2 cellular contexts compared by ENCODE assay signal in the genomic region with DNA sequence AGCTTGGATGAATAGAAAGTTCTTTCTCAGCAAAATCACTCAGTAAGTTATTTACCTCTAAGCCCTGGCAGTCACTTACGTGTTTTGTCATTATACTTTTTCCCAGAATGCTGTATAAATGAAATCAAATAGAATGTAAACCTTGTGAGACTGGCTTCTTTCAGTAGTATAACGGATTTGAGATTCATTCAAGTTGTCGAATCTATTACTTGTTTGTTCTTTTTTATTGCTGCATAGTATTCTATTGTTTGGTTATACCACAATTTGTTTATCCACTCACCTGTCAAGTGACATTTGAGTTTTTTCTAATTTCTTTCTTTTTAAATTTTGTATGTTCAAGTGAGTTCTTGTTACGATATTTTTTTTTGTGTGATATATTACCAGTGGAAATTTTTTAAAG.
A peak's percentile ranks its signal among the peaks of the same experiment; 100 is the strongest.
TF ChIP-seq lines count a peak whose summit lies in the region.

No MANE protein-coding gene starts in this region.

TF ChIP-seq in HCT116, 20 proteins besides CTCF, POLR2A, EP300 and RAD21 (continued from another document):
- TF ChIP-seq FOSL1 (IDR thresholded peaks at IDR 0.05; ENCODE audit: low read depth) (no peak), SIN3A (IDR thresholded peaks at IDR 0.05; ENCODE audit: low read depth) (no peak), CEBPB (IDR thresholded peaks at IDR 0.05; ENCODE audit: low read depth) (no peak), CBX3 (IDR thresholded peaks at IDR 0.05; ENCODE audit: low read depth) (no peak), JUND (IDR thresholded peaks at IDR 0.05) (no peak), TCF7L2 (IDR thresholded peaks at IDR 0.05; ENCODE audit: borderline replicate concordance, extremely low read depth, insufficient read depth, insufficient read length) (no peak), ELF1 (IDR thresholded peaks at IDR 0.05; ENCODE audit: borderline replicate concordance, low read depth) (no peak), EZH2 (IDR thresholded peaks at IDR 0.05) (no peak), EZH2phosphoT487 (IDR thresholded peaks at IDR 0.05; ENCODE audit: borderline replicate concordance) (no peak), ZNF274 (IDR thresholded peaks at IDR 0.05; ENCODE audit: low read depth, low read length) (no peak), SP1 (IDR thresholded peaks at IDR 0.05; ENCODE audit: low read depth) (no peak), SRF (IDR thresholded peaks at IDR 0.05; ENCODE audit: low read depth) (no peak), YY1 (IDR thresholded peaks at IDR 0.05; ENCODE audit: extremely low read depth, insufficient replicate concordance, low read depth, low read length) (no peak)
- TF ChIP-seq, protein P1, sequence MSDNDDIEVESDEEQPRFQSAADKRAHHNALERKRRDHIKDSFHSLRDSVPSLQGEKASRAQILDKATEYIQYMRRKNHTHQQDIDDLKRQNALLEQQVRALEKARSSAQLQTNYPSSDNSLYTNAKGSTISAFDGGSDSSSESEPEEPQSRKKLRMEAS (IDR thresholded peaks at IDR 0.05): no peak
- TF ChIP-seq, protein P2, sequence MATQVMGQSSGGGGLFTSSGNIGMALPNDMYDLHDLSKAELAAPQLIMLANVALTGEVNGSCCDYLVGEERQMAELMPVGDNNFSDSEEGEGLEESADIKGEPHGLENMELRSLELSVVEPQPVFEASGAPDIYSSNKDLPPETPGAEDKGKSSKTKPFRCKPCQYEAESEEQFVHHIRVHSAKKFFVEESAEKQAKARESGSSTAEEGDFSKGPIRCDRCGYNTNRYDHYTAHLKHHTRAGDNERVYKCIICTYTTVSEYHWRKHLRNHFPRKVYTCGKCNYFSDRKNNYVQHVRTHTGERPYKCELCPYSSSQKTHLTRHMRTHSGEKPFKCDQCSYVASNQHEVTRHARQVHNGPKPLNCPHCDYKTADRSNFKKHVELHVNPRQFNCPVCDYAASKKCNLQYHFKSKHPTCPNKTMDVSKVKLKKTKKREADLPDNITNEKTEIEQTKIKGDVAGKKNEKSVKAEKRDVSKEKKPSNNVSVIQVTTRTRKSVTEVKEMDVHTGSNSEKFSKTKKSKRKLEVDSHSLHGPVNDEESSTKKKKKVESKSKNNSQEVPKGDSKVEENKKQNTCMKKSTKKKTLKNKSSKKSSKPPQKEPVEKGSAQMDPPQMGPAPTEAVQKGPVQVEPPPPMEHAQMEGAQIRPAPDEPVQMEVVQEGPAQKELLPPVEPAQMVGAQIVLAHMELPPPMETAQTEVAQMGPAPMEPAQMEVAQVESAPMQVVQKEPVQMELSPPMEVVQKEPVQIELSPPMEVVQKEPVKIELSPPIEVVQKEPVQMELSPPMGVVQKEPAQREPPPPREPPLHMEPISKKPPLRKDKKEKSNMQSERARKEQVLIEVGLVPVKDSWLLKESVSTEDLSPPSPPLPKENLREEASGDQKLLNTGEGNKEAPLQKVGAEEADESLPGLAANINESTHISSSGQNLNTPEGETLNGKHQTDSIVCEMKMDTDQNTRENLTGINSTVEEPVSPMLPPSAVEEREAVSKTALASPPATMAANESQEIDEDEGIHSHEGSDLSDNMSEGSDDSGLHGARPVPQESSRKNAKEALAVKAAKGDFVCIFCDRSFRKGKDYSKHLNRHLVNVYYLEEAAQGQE (IDR thresholded peaks at IDR 0.05; ENCODE audit: low read depth): no peak
- TF ChIP-seq, protein P3, sequence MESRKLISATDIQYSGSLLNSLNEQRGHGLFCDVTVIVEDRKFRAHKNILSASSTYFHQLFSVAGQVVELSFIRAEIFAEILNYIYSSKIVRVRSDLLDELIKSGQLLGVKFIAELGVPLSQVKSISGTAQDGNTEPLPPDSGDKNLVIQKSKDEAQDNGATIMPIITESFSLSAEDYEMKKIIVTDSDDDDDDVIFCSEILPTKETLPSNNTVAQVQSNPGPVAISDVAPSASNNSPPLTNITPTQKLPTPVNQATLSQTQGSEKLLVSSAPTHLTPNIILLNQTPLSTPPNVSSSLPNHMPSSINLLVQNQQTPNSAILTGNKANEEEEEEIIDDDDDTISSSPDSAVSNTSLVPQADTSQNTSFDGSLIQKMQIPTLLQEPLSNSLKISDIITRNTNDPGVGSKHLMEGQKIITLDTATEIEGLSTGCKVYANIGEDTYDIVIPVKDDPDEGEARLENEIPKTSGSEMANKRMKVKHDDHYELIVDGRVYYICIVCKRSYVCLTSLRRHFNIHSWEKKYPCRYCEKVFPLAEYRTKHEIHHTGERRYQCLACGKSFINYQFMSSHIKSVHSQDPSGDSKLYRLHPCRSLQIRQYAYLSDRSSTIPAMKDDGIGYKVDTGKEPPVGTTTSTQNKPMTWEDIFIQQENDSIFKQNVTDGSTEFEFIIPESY (IDR thresholded peaks at IDR 0.05; ENCODE audit: extremely low read depth, insufficient replicate concordance, low read length): no peak
TF ChIP-seq in HCT116: peak in this region for 0.

TF ChIP-seq in K562, 482 proteins besides CTCF, POLR2A, EP300 and RAD21 (continued from another document):
- TF ChIP-seq RBM25 (IDR thresholded peaks at IDR 0.05; ENCODE audit: low read depth, low read length, severe bottlenecking) (peak; percentile 85), ZNF263 (CRISPR knock-in tag; IDR thresholded peaks at IDR 0.05; ENCODE audit: borderline replicate concordance) (no peak), ZBTB1 (CRISPR knock-in tag; IDR thresholded peaks at IDR 0.05; ENCODE audit: borderline replicate concordance, low read depth) (no peak), ZNF146 (CRISPR knock-in tag; IDR thresholded peaks at IDR 0.05; ENCODE audit: unreplicated experiment) (peak; percentile 88), RUNX1 (IDR thresholded peaks at IDR 0.05; ENCODE audit: low read depth) (no peak), KAT2B (IDR thresholded peaks at IDR 0.05; ENCODE audit: low read depth, low read length) (no peak)
TF ChIP-seq in K562: peak in this region for 2.
